Comparison of ENCODE assay signal across 11 cellular contexts in genomic region chr12:47777741-47778558, GRCh38. TPM values are rescaled to one million over a fixed set of nuclear protein-coding genes. Genes with fewer than 3 reads are reported as not detected.
DNase-seq lines count a peak whose midpoint lies in the region; ATAC-seq and TF ChIP-seq lines count a peak whose summit lies in the region.
"Had no signal": no experiment of that assay in that cellular context is flagged by ENCODE, and none has a peak within 500 bp of the region (broad histone marks: within the 10 kb centered on the region; RNA-seq: fewer than 3 reads in every experiment).

No MANE protein-coding gene starts in this region.

- peaks cover 53% of the 10 kb centered on the region for H3K4me1 ChIP-seq in upper lobe of right lung

- no peak overlapping the region for H3K4me3 Mint-ChIP-seq in activated naive CD8-positive, alpha-beta T cell treated with anti-CD3 and anti-CD28 coated beads, Interleukin-2, amount 50 U/mL, for 24 hours
- H3K4me3 Mint-ChIP-seq in mesothelial cell of epicardium, result no peak overlapping the region
- H3K4me3 Mint-ChIP-seq in stimulated activated naive B cell treated with anti-CD40 and anti-IgM and Interleukin-4, amounts not matched to agents 10 μg/mL and 1 μg/mL and 100 μg/mL, for 72 hours, result peak overlapping the region in 1 of 2 donors; percentile 11
- H3K4me3 Mint-ChIP-seq: nephron progenitor cell had no signal

- H3K9me3 ChIP-seq in upper lobe of right lung, result no peaks in the 10 kb centered on the region

- no peaks in the 10 kb centered on the region for H3K9me3 Mint-ChIP-seq in activated naive CD8-positive, alpha-beta T cell treated with anti-CD3 and anti-CD28 coated beads, Interleukin-2, amount 50 U/mL, for 24 hours
- no peaks in the 10 kb centered on the region for H3K9me3 Mint-ChIP-seq in mesothelial cell of epicardium
- H3K9me3 Mint-ChIP-seq in stimulated activated naive B cell treated with anti-CD40 and anti-IgM and Interleukin-4, amounts not matched to agents 10 μg/mL and 1 μg/mL and 100 μg/mL, for 72 hours, result no peaks in the 10 kb centered on the region
- H3K9me3 Mint-ChIP-seq: nephron progenitor cell had no signal

- TF ChIP-seq CTCF in mesothelial cell of epicardium (IDR thresholded peaks at IDR 0.05; ENCODE audit: unreplicated experiment) (no peak), upper lobe of right lung (IDR thresholded peaks at IDR 0.05) (no peak)

- H3K27me3 Mint-ChIP-seq in activated naive CD8-positive, alpha-beta T cell treated with anti-CD3 and anti-CD28 coated beads, Interleukin-2, amount 50 U/mL, for 24 hours, result no peaks in the 10 kb centered on the region
- no peaks in the 10 kb centered on the region for H3K27me3 Mint-ChIP-seq in mesothelial cell of epicardium (ENCODE audit: low read depth)
- no peaks in the 10 kb centered on the region for H3K27me3 Mint-ChIP-seq in stimulated activated naive B cell treated with anti-CD40 and anti-IgM and Interleukin-4, amounts not matched to agents 10 μg/mL and 1 μg/mL and 100 μg/mL, for 72 hours

- H3K27ac ChIP-seq in upper lobe of right lung, result no peak overlapping the region

- H3K4me3 ChIP-seq in upper lobe of right lung, result no peak overlapping the region

- no peaks in the 10 kb centered on the region for H3K27me3 ChIP-seq in upper lobe of right lung

- H3K36me3 ChIP-seq in upper lobe of right lung, result peaks cover 16% of the 10 kb centered on the region

- peaks cover 39% of the 10 kb centered on the region for H3K4me1 Mint-ChIP-seq in activated naive CD8-positive, alpha-beta T cell treated with anti-CD3 and anti-CD28 coated beads, Interleukin-2, amount 50 U/mL, for 24 hours
- peaks cover 44% of the 10 kb centered on the region for H3K4me1 Mint-ChIP-seq in mesothelial cell of epicardium
- peaks cover 34 to 71% of the 10 kb centered on the region in 2 donors for H3K4me1 Mint-ChIP-seq in stimulated activated naive B cell treated with anti-CD40 and anti-IgM and Interleukin-4, amounts not matched to agents 10 μg/mL and 1 μg/mL and 100 μg/mL, for 72 hours

- intact Hi-C loops in upper lobe of right lung (cut with DNase I), result loop anchor here (5.0 kb wide), 1 partner anchor 61 kb away; no protein-coding TSS in a partner anchor

- peak overlapping the region; percentile 34 for H3K27ac Mint-ChIP-seq in activated naive CD8-positive, alpha-beta T cell treated with anti-CD3 and anti-CD28 coated beads, Interleukin-2, amount 50 U/mL, for 24 hours
- peak overlapping the region; percentile 52 for H3K27ac Mint-ChIP-seq in mesothelial cell of epicardium
- no peak overlapping the region for H3K27ac Mint-ChIP-seq in stimulated activated naive B cell treated with anti-CD40 and anti-IgM and Interleukin-4, amounts not matched to agents 10 μg/mL and 1 μg/mL and 100 μg/mL, for 72 hours
- H3K27ac Mint-ChIP-seq: nephron progenitor cell had no signal

- no peak for ATAC-seq in activated naive CD8-positive, alpha-beta T cell treated with anti-CD3 and anti-CD28 coated beads, Interleukin-2, amount 50 U/mL, for 24 hours
- ATAC-seq in upper lobe of right lung, result no peak
- no peak for ATAC-seq in HG03565 (IDR thresholded peaks at IDR 0.05; ENCODE audit: unreplicated experiment)
- no peak for ATAC-seq in stimulated activated naive B cell treated with anti-CD40 and anti-IgM and Interleukin-4, amounts not matched to agents 10 μg/mL and 1 μg/mL and 100 μg/mL, for 72 hours (replicated peaks)

- peak; percentile 0 for DNase-seq in stimulated activated CD4-positive, alpha-beta T cell treated with anti-CD3 and anti-CD28 coated beads, Interleukin-4, amount 100 ng/mL, for 1 hour
- no peak for DNase-seq in stimulated activated CD4-positive, alpha-beta T cell treated with anti-CD3 and anti-CD28 coated beads, Interleukin-4, amount 100 ng/mL, for 24 hours
- no peak for DNase-seq in activated naive CD8-positive, alpha-beta T cell treated with anti-CD3 and anti-CD28 coated beads, Interleukin-2, amount 50 U/mL, for 24 hours
- no peak for DNase-seq in mesothelial cell of epicardium (ENCODE audit: low spot score in 2 of 2, unreplicated experiment in 2 of 2)
- peak; percentile 63 for DNase-seq in upper lobe of right lung
- no peak for DNase-seq in AG20443 (ENCODE audit: low spot score)
- DNase-seq in stimulated activated naive B cell treated with anti-CD40 and anti-IgM and Interleukin-4, amounts not matched to agents 10 μg/mL and 1 μg/mL and 100 μg/mL, for 72 hours, result no peak
- DNase-seq: DMS79, NCI-H524 treated with DMSO at 0.1 percent for 48 hours, nephron progenitor cell had no signal

- peaks cover 5% of the 10 kb centered on the region for H3K36me3 Mint-ChIP-seq in activated naive CD8-positive, alpha-beta T cell treated with anti-CD3 and anti-CD28 coated beads, Interleukin-2, amount 50 U/mL, for 24 hours (ENCODE audit: low read depth)
- peaks cover 2% of the 10 kb centered on the region for H3K36me3 Mint-ChIP-seq in mesothelial cell of epicardium
- H3K36me3 Mint-ChIP-seq in stimulated activated naive B cell treated with anti-CD40 and anti-IgM and Interleukin-4, amounts not matched to agents 10 μg/mL and 1 μg/mL and 100 μg/mL, for 72 hours, result peaks cover 8 to 17% of the 10 kb centered on the region in 2 donors

RNA-seq across cellular contexts. Expression of gene SLC48A1, which starts 4.9 kb away (rescaled TPM):
- total RNA-seq in mesothelial cell of epicardium, result 25.3 to 27.7 TPM (median 27.0 TPM) in 3 replicates
- 40.9 TPM for total RNA-seq in upper lobe of right lung

RNA-seq across cellular contexts. Expression of gene RAPGEF3, which starts 19.3 kb away (rescaled TPM):
- total RNA-seq in mesothelial cell of epicardium (18.0 to 20.9 TPM (median 19.4 TPM) in 3 replicates), upper lobe of right lung (69.6 TPM)

RNA-seq across cellular contexts. Expression of gene HDAC7, which starts 41.8 kb away (rescaled TPM):
- total RNA-seq in mesothelial cell of epicardium, result 113 to 132 TPM (median 123 TPM) in 3 replicates
- 135 TPM for total RNA-seq in upper lobe of right lung

RNA-seq across cellular contexts. Expression of gene ENDOU, which starts 52.7 kb away (rescaled TPM):
- total RNA-seq in mesothelial cell of epicardium (0.11 to 0.51 TPM (median 0.29 TPM) in 3 replicates), upper lobe of right lung (0.32 TPM)

Comparison
In these comparisons a context has a peak if more than half of its experiments do, and no peak if none do; other contexts are left out.
1. DNase-seq: peak in stimulated activated CD4-positive, alpha-beta T cell treated with anti-CD3 and anti-CD28 coated beads, Interleukin-4, amount 100 ng/mL, for 1 hour (single experiment) and upper lobe of right lung (single experiment); none in stimulated activated CD4-positive, alpha-beta T cell treated with anti-CD3 and anti-CD28 coated beads, Interleukin-4, amount 100 ng/mL, for 24 hours (single experiment), activated naive CD8-positive, alpha-beta T cell treated with anti-CD3 and anti-CD28 coated beads, Interleukin-2, amount 50 U/mL, for 24 hours (single experiment), mesothelial cell of epicardium (0 of 2), AG20443 (single experiment) and stimulated activated naive B cell treated with anti-CD40 and anti-IgM and Interleukin-4, amounts not matched to agents 10 μg/mL and 1 μg/mL and 100 μg/mL, for 72 hours (single experiment).